Comparison of ENCODE assay signal across 9 cellular contexts in the genomic region with DNA sequence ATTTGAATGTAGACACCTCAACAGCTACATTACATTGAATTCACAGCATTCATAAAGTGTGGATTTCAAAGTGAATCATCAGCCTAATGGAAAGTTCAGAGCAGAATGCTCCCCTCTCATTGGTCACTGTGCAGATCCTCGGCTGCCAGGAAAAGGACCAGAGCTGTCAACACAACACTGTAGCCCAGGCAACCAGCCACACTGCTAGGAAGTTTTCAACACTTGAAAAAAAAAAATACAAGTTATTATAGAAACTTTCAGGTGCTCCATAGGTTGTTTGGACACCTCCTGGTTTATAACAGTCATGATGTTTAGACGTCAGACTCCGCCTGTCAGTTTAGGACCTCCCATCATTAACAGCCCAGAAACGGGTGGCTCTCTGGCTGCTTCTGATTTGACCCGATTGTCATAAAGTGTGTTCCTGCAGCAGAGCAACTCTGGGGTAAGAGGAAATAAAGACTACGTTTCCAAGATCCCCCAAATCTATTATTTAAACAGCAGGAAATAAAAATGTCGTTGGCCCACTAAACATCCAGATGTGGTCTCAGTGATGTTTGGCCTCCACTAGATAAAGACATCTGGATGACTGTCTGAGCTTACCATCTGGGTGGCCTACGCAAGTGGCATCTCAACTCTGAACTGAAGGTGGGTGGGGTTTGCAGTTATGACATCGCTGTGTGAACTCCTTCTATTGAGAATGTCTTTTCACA.
A peak's percentile ranks its signal among the peaks of the same experiment; 100 is the strongest.
DNase-seq lines count a peak whose midpoint lies in the region; ATAC-seq, FAIRE-seq and TF ChIP-seq lines count a peak whose summit lies in the region.
"Had no signal": no experiment of that assay in that cellular context is flagged by ENCODE, and none has a peak within 500 bp of the region (broad histone marks: within the 10 kb centered on the region; RNA-seq: fewer than 3 reads in every experiment).

No MANE protein-coding gene starts in this region.

- H3K4me3 ChIP-seq in right atrium auricular region (no peak overlapping the region), stomach smooth muscle (ENCODE audit: low read length in 2 of 2) (peak overlapping the region in 1 of 2 donors; percentile 41)
- H3K4me3 ChIP-seq: BLaER1 treated with 17β-estradiol and CSF1 and Interleukin-3, amounts not matched to agents 10 nM and 100 nM had no signal

- no peak overlapping the region for H3K27ac Mint-ChIP-seq in activated naive CD4-positive, alpha-beta T cell treated with anti-CD3 and anti-CD28 coated beads, Interleukin-2, amount 10 ng/mL, durations not matched to agents 7 days and 5 days
- H3K27ac Mint-ChIP-seq in activated CD8-positive, alpha-beta T cell treated with anti-CD3 and anti-CD28 coated beads, Interleukin-2, amount 10 ng/mL, durations not matched to agents 7 days and 5 days: no peak overlapping the region

- H3K9me3 ChIP-seq in right atrium auricular region (no peaks in the 10 kb centered on the region), stomach smooth muscle (ENCODE audit: control insufficient read depth in 2 of 2, low read length in 2 of 2) (no peaks in the 10 kb centered on the region)
- H3K9me3 ChIP-seq: BLaER1 treated with 17β-estradiol and CSF1 and Interleukin-3, amounts not matched to agents 10 nM and 100 nM had no signal

- no peak for TF ChIP-seq CTCF in right atrium auricular region (IDR thresholded peaks at IDR 0.05)

- no peaks in the 10 kb centered on the region for H3K9me3 Mint-ChIP-seq in activated naive CD4-positive, alpha-beta T cell treated with anti-CD3 and anti-CD28 coated beads, Interleukin-2, amount 10 ng/mL, durations not matched to agents 7 days and 5 days
- peaks cover 6% of the 10 kb centered on the region for H3K9me3 Mint-ChIP-seq in activated CD8-positive, alpha-beta T cell treated with anti-CD3 and anti-CD28 coated beads, Interleukin-2, amount 10 ng/mL, durations not matched to agents 7 days and 5 days (ENCODE audit: insufficient read depth)

- H3K27me3 ChIP-seq in right atrium auricular region (no peaks in the 10 kb centered on the region), stomach smooth muscle (ENCODE audit: control insufficient read depth in 1 of 2, insufficient read depth in 2 of 2, low read length in 2 of 2) (no peaks in the 10 kb centered on the region)
- H3K27me3 ChIP-seq: BLaER1 treated with 17β-estradiol and CSF1 and Interleukin-3, amounts not matched to agents 10 nM and 100 nM had no signal

- CTCF ChIA-PET in activated naive CD4-positive, alpha-beta T cell treated with anti-CD3 and anti-CD28 coated beads, Interleukin-2, amount 10 ng/mL, durations not matched to agents 7 days and 5 days (lab: Charles Lee): no interaction called here
- CTCF ChIA-PET in activated CD8-positive, alpha-beta T cell treated with anti-CD3 and anti-CD28 coated beads, Interleukin-2, amount 10 ng/mL, durations not matched to agents 7 days and 5 days (lab: Charles Lee): interaction anchor here (1.3 kb wide), 1 partner anchor 36 kb away, joined by 3 read pairs; no protein-coding TSS in a partner anchor

- H3K4me1 ChIP-seq in right atrium auricular region (peaks cover 0 to 5% of the 10 kb centered on the region in 2 donors), stomach smooth muscle (ENCODE audit: control insufficient read depth, insufficient read depth, low read length) (peaks cover 12% of the 10 kb centered on the region)
- H3K4me1 ChIP-seq: BLaER1 treated with 17β-estradiol and CSF1 and Interleukin-3, amounts not matched to agents 10 nM and 100 nM had no signal

- H3K27me3 Mint-ChIP-seq in activated naive CD4-positive, alpha-beta T cell treated with anti-CD3 and anti-CD28 coated beads, Interleukin-2, amount 10 ng/mL, durations not matched to agents 7 days and 5 days: no peaks in the 10 kb centered on the region
- peaks cover 3% of the 10 kb centered on the region for H3K27me3 Mint-ChIP-seq in activated CD8-positive, alpha-beta T cell treated with anti-CD3 and anti-CD28 coated beads, Interleukin-2, amount 10 ng/mL, durations not matched to agents 7 days and 5 days (ENCODE audit: low read depth)

- FAIRE-seq in GM12891 (lab: Jason Lieb, UNC): no peak

- H3K36me3 ChIP-seq in right atrium auricular region (no peaks in the 10 kb centered on the region), stomach smooth muscle (ENCODE audit: control insufficient read depth in 2 of 2, insufficient read depth in 2 of 2, low read length in 2 of 2) (no peaks in the 10 kb centered on the region)
- H3K36me3 ChIP-seq: BLaER1 treated with 17β-estradiol and CSF1 and Interleukin-3, amounts not matched to agents 10 nM and 100 nM had no signal

- no peaks in the 10 kb centered on the region for H3K36me3 Mint-ChIP-seq in activated naive CD4-positive, alpha-beta T cell treated with anti-CD3 and anti-CD28 coated beads, Interleukin-2, amount 10 ng/mL, durations not matched to agents 7 days and 5 days
- no peaks in the 10 kb centered on the region for H3K36me3 Mint-ChIP-seq in activated CD8-positive, alpha-beta T cell treated with anti-CD3 and anti-CD28 coated beads, Interleukin-2, amount 10 ng/mL, durations not matched to agents 7 days and 5 days (ENCODE audit: low read depth)

- peak; percentile 24 for DNase-seq in activated naive CD4-positive, alpha-beta T cell treated with Interleukin-2 at 50 U/mL for 16 hours
- no peak for DNase-seq in activated naive CD4-positive, alpha-beta T cell treated with anti-CD3 and anti-CD28 coated beads, Interleukin-2, amount 10 ng/mL, durations not matched to agents 7 days and 5 days
- no peak for DNase-seq in activated CD8-positive, alpha-beta T cell treated with anti-CD3 and anti-CD28 coated beads, Interleukin-2, amount 10 ng/mL, durations not matched to agents 7 days and 5 days
- DNase-seq in right atrium auricular region (ENCODE audit: low spot score) (peak; percentile 62), GM12891 (ENCODE audit: insufficient read length, low spot score) (no peak), NCI-H2171 treated with DMSO at 0.1 percent for 48 hours (lab: John Stamatoyannopoulos, UW) (no peak)

- no peak for TF ChIP-seq POLR2A in GM12891 (IDR thresholded peaks at IDR 0.05; ENCODE audit: low read depth, low read length)

- H3K9ac ChIP-seq in stomach smooth muscle (ENCODE audit: low read length in 2 of 2): no peak overlapping the region
- H3K9ac ChIP-seq: BLaER1 treated with 17β-estradiol and CSF1 and Interleukin-3, amounts not matched to agents 10 nM and 100 nM had no signal

- H3K27ac ChIP-seq in right atrium auricular region (no peak overlapping the region), stomach smooth muscle (ENCODE audit: low read length) (peak overlapping the region; percentile 31)
- H3K27ac ChIP-seq: BLaER1 treated with 17β-estradiol and CSF1 and Interleukin-3, amounts not matched to agents 10 nM and 100 nM had no signal

- peak; percentile 36 for ATAC-seq in activated CD8-positive, alpha-beta T cell treated with anti-CD3 and anti-CD28 coated beads, Interleukin-2, amount 10 ng/mL, durations not matched to agents 7 days and 5 days
- ATAC-seq in GM19463 (IDR thresholded peaks at IDR 0.05; ENCODE audit: unreplicated experiment): no peak

- H3K4me3 Mint-ChIP-seq in activated naive CD4-positive, alpha-beta T cell treated with anti-CD3 and anti-CD28 coated beads, Interleukin-2, amount 10 ng/mL, durations not matched to agents 7 days and 5 days: no peak overlapping the region
- no peak overlapping the region for H3K4me3 Mint-ChIP-seq in activated CD8-positive, alpha-beta T cell treated with anti-CD3 and anti-CD28 coated beads, Interleukin-2, amount 10 ng/mL, durations not matched to agents 7 days and 5 days

- POLR2A ChIA-PET in activated CD8-positive, alpha-beta T cell treated with anti-CD3 and anti-CD28 coated beads, Interleukin-2, amount 10 ng/mL, durations not matched to agents 7 days and 5 days (lab: Charles Lee): no interaction called here

- peaks cover 25% of the 10 kb centered on the region for H3K4me1 Mint-ChIP-seq in activated naive CD4-positive, alpha-beta T cell treated with anti-CD3 and anti-CD28 coated beads, Interleukin-2, amount 10 ng/mL, durations not matched to agents 7 days and 5 days
- peaks cover 20% of the 10 kb centered on the region for H3K4me1 Mint-ChIP-seq in activated CD8-positive, alpha-beta T cell treated with anti-CD3 and anti-CD28 coated beads, Interleukin-2, amount 10 ng/mL, durations not matched to agents 7 days and 5 days (ENCODE audit: low read depth)

TF ChIP-seq in GM12891, 5 proteins besides CTCF, POLR2A, EP300 and RAD21:
- TF ChIP-seq PAX5 (IDR thresholded peaks at IDR 0.05; ENCODE audit: insufficient read depth, low read length, severe bottlenecking) (no peak), TAF1 (IDR thresholded peaks at IDR 0.05; ENCODE audit: low read depth, low read length) (no peak), SPI1 (IDR thresholded peaks at IDR 0.05; ENCODE audit: low read depth, low read length) (no peak), POU2F2 (IDR thresholded peaks at IDR 0.05; ENCODE audit: low read depth, low read length) (no peak), POLR2AphosphoS5 (IDR thresholded peaks at IDR 0.05; ENCODE audit: low read depth, low read length) (no peak)

Comparison
In these comparisons a context has a peak if more than half of its experiments do, and no peak if none do; other contexts are left out.
1. DNase-seq: peak in activated naive CD4-positive, alpha-beta T cell treated with Interleukin-2 at 50 U/mL for 16 hours (single experiment) and right atrium auricular region (single experiment); none in activated naive CD4-positive, alpha-beta T cell treated with anti-CD3 and anti-CD28 coated beads, Interleukin-2, amount 10 ng/mL, durations not matched to agents 7 days and 5 days (single experiment), activated CD8-positive, alpha-beta T cell treated with anti-CD3 and anti-CD28 coated beads, Interleukin-2, amount 10 ng/mL, durations not matched to agents 7 days and 5 days (single experiment), GM12891 (single experiment) and NCI-H2171 treated with DMSO at 0.1 percent for 48 hours (single experiment).